22 cellular contexts compared by ENCODE assay signal in the genomic region with DNA sequence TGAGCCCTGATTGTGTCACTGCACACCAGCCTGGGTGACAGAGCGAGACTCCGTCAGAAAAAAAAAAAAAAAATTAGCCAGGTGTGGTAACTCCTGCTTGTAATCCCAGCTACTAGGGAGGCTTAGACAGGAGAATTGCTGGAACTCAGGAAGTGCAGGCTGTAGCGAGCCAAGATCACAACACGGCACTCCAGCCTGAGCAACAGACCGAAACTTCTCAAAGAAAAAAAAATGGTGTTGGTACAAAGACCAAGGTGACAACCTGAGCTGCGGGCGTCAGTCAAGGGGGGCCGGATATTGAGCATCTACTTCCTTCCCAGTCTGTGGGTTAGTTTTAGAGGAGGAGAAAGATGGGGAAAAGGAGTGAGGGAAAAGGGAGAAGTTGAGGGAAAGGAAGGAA. TPM values are rescaled to one million over a fixed set of nuclear protein-coding genes. Genes with fewer than 3 reads are reported as not detected.
DNase-seq lines count a peak whose midpoint lies in the region; ATAC-seq, FAIRE-seq and TF ChIP-seq lines count a peak whose summit lies in the region.
"Had no signal": no experiment of that assay in that cellular context is flagged by ENCODE, and none has a peak within 500 bp of the region (broad histone marks: within the 10 kb centered on the region; RNA-seq: fewer than 3 reads in every experiment).

No MANE protein-coding gene starts in this region.

- intact Hi-C loops in CD8-positive, alpha-beta T cell (cut with DNase I, micrococcal nuclease), result loop anchor here in 1 of 2 experiments (10.0 kb wide), 1 partner anchor 364 kb away; no protein-coding TSS in a partner anchor
- intact Hi-C loops in spleen (cut with DNase I; ENCODE audit: low total_unique reads), result loop anchor here (5.0 kb wide), 1 partner anchor 137 kb away; no protein-coding TSS in a partner anchor
- intact Hi-C loops in kidney (cut with DNase I), result no loop called here

- H3K4me3 ChIP-seq in CD8-positive, alpha-beta T cell (ENCODE audit: low read depth, low read length), result no peak overlapping the region
- H3K4me3 ChIP-seq in mesenchymal stem cell (ENCODE audit: insufficient read depth in 1 of 2, low read depth in 1 of 2, low read length in 2 of 2), result no peak overlapping the region
- peak overlapping the region in 1 of 8 donors; percentile 5 for H3K4me3 ChIP-seq in spleen
- H3K4me3 ChIP-seq in kidney (ENCODE audit: low read length in 2 of 2), result no peak overlapping the region
- no peak overlapping the region for H3K4me3 ChIP-seq in upper lobe of left lung
- H3K4me3 ChIP-seq: coronary artery, GM23338, skin epidermis had no signal

- no peak overlapping the region for H2BK120ac ChIP-seq in mesenchymal stem cell (ENCODE audit: low read depth, low read length)

- no peaks in the 10 kb centered on the region for H3K4me1 ChIP-seq in CD8-positive, alpha-beta T cell (ENCODE audit: insufficient read depth, low read length)
- H3K4me1 ChIP-seq in mesenchymal stem cell (ENCODE audit: control insufficient read depth, insufficient read depth, low read depth, low read length) (no peaks in the 10 kb centered on the region), spleen (peaks cover 0 to 19% (median 8%) of the 10 kb centered on the region in 6 donors), kidney (ENCODE audit: control insufficient read depth in 1 of 2, insufficient read depth in 1 of 2, low read depth in 1 of 2, low read length in 2 of 2) (no peaks in the 10 kb centered on the region), upper lobe of left lung (peaks cover 0 to 4% (median 0%) of the 10 kb centered on the region in 4 donors)
- H3K4me1 ChIP-seq: foreskin keratinocyte had no signal

- peak overlapping the region in 1 of 2 experiments; percentile 75 for H2BK12ac ChIP-seq in mesenchymal stem cell (ENCODE audit: low read length in 2 of 2)

- TF ChIP-seq POLR2A in spleen (IDR thresholded peaks at IDR 0.05) (no peak), upper lobe of left lung (IDR thresholded peaks at IDR 0.05) (no peak)

- H3K4me3 Mint-ChIP-seq in CD8-positive, alpha-beta T cell, result peak overlapping the region; percentile 62
- peak overlapping the region; percentile 4 to 39 (median 34) for H3K4me3 Mint-ChIP-seq in T-cell
- H3K4me3 Mint-ChIP-seq: activated T-cell treated with anti-CD3 and anti-CD28 coated beads, Interleukin-2, amount 50 U/mL, for 24 hours; GM23338 had no signal

- ATAC-seq in CD8-positive, alpha-beta T cell, result no peak
- ATAC-seq in T-cell (replicated peaks in 1 of 4), result peak in 1 of 4 experiments; percentile 35
- ATAC-seq in HG02973 (IDR thresholded peaks at IDR 0.05; ENCODE audit: unreplicated experiment), result no peak
- no peak for ATAC-seq in upper lobe of left lung (ENCODE audit: low FRiP score in 2 of 2)
- ATAC-seq: esophagus mucosa, left colon had no signal

- no peak for FAIRE-seq in kidney (lab: Jason Lieb, UNC)
- FAIRE-seq: bronchial epithelial cell, GM12892, TTC549 had no signal

- no peak overlapping the region for H4K91ac ChIP-seq in mesenchymal stem cell (ENCODE audit: low read length)

- H3K4me1 Mint-ChIP-seq in CD8-positive, alpha-beta T cell (ENCODE audit: low read depth), result peaks cover 4% of the 10 kb centered on the region
- peaks cover 7 to 8% (median 7%) of the 10 kb centered on the region in 3 donors for H3K4me1 Mint-ChIP-seq in T-cell

- no peak overlapping the region for H2BK15ac ChIP-seq in mesenchymal stem cell (ENCODE audit: low read depth, poor library complexity, severe bottlenecking)

- no peaks in the 10 kb centered on the region for H3K79me1 ChIP-seq in mesenchymal stem cell (replicated peaks; ENCODE audit: low read length, poor library complexity, severe bottlenecking)

- H3K27ac Mint-ChIP-seq in CD8-positive, alpha-beta T cell, result peak overlapping the region; percentile 71
- H3K27ac Mint-ChIP-seq in T-cell, result peak overlapping the region in 1 of 2 donors; percentile 61
- H3K27ac Mint-ChIP-seq: activated T-cell treated with anti-CD3 and anti-CD28 coated beads, Interleukin-2, amount 50 U/mL, for 24 hours; GM23338 had no signal

- no peak for DNase-seq in CD8-positive, alpha-beta T cell
- DNase-seq in T-cell (no peak), mesenchymal stem cell (no peak), spleen (peak; percentile 32), kidney (no peak), upper lobe of left lung (no peak)
- DNase-seq: activated CD4-positive, alpha-beta T cell treated with anti-CD3 and anti-CD28 coated beads for 1 hour; activated gamma-delta T cell; activated T-cell treated with anti-CD3 and anti-CD28 coated beads, Interleukin-2, amount 50 U/mL, for 24 hours; foreskin keratinocyte; left colon; NCI-H1694; stimulated activated CD4-positive, alpha-beta T cell treated with anti-CD3 and anti-CD28 coated beads, Interleukin-1b, Interleukin-23, amount 100 ng/mL, for 48 hours; stimulated activated CD8-positive, alpha-beta memory T cell treated with anti-CD3 and anti-CD28 coated beads, Interleukin-4, amount 100 ng/mL, for 48 hours had no signal

- H3K9me3 ChIP-seq in CD8-positive, alpha-beta T cell (ENCODE audit: low read length), result no peaks in the 10 kb centered on the region
- H3K9me3 ChIP-seq in mesenchymal stem cell (ENCODE audit: control insufficient read depth, low read length) (peaks cover 1% of the 10 kb centered on the region), spleen (peaks cover 0 to 2% (median under 1%) of the 10 kb centered on the region in 8 donors), kidney (ENCODE audit: control insufficient read depth in 1 of 2, low read length in 2 of 2) (no peaks in the 10 kb centered on the region), upper lobe of left lung (no peaks in the 10 kb centered on the region)

- no peak for TF ChIP-seq CTCF in CD8-positive, alpha-beta T cell (IDR thresholded peaks at IDR 0.05)
- TF ChIP-seq CTCF in spleen (IDR thresholded peaks at IDR 0.05 in 8 of 11, conservative IDR thresholded peaks at IDR 0.05 in 3 of 11) (no peak), kidney (IDR thresholded peaks at IDR 0.05; ENCODE audit: borderline replicate concordance, extremely low read depth, insufficient read depth) (no peak), upper lobe of left lung (IDR thresholded peaks at IDR 0.05) (no peak)

- no peaks in the 10 kb centered on the region for H3K36me3 Mint-ChIP-seq in CD8-positive, alpha-beta T cell
- no peaks in the 10 kb centered on the region for H3K36me3 Mint-ChIP-seq in T-cell

- no peaks in the 10 kb centered on the region for H3K27me3 ChIP-seq in CD8-positive, alpha-beta T cell (ENCODE audit: insufficient read depth, low read length)
- H3K27me3 ChIP-seq in mesenchymal stem cell (ENCODE audit: control insufficient read depth in 1 of 2, insufficient read depth in 1 of 2, low read length in 2 of 2) (no peaks in the 10 kb centered on the region), spleen (replicated peaks in 1 of 7) (no peaks in the 10 kb centered on the region), upper lobe of left lung (no peaks in the 10 kb centered on the region)
- H3K27me3 ChIP-seq: foreskin keratinocyte had no signal

- no peak overlapping the region for H2BK5ac ChIP-seq in mesenchymal stem cell (ENCODE audit: low read depth, low read length, poor library complexity, severe bottlenecking)

- POLR2A ChIA-PET in CD8-positive, alpha-beta T cell (lab: Charles Lee), result interaction anchor here (0.7 to 2.3 kb wide), 5 partner anchors 14 to 137 kb away, joined by 3 to 12 read pairs (median 4); a partner anchor contains a TSS
- POLR2A ChIA-PET in T-cell (lab: Charles Lee), result interaction anchor here in 1 of 2 donors (0.7 to 0.8 kb wide), 2 partner anchors 48 to 143 kb away, joined by 3 to 5 read pairs; no protein-coding TSS in a partner anchor

- no peak overlapping the region for H2AK5ac ChIP-seq in mesenchymal stem cell (ENCODE audit: low read length, severe bottlenecking)

- no peak overlapping the region for H3K4me2 ChIP-seq in mesenchymal stem cell (ENCODE audit: low read length, poor library complexity, severe bottlenecking)
- H3K4me2 ChIP-seq: GM23338 had no signal

- WGBS in mesenchymal stem cell, result 95% methylated on average over 8 of the region's 8 CpGs
- 50 to 71% (median 64%) methylated on average over 7 to 8 of the region's 8 CpGs for WGBS in spleen, 5 donors
- 68 to 73% methylated on average over 8 of the region's 8 CpGs for WGBS in upper lobe of left lung, 2 donors

- no peak overlapping the region for H3K27ac ChIP-seq in CD8-positive, alpha-beta T cell (ENCODE audit: low read depth, low read length)
- no peak overlapping the region for H3K27ac ChIP-seq in mesenchymal stem cell (ENCODE audit: low read length, poor library complexity, severe bottlenecking)
- peak overlapping the region in 1 of 8 donors; percentile 13 for H3K27ac ChIP-seq in spleen
- no peak overlapping the region for H3K27ac ChIP-seq in kidney (ENCODE audit: low read depth in 2 of 2, low read length in 2 of 2)
- H3K27ac ChIP-seq in upper lobe of left lung, result no peak overlapping the region
- H3K27ac ChIP-seq: coronary artery, foreskin keratinocyte, skin epidermis had no signal

- CTCF ChIA-PET in CD8-positive, alpha-beta T cell (lab: Charles Lee), result interaction anchor here (0.6 to 7.4 kb wide), 17 partner anchors 7 to 371 kb away, joined by 3 to 121 read pairs (median 5); no protein-coding TSS in a partner anchor
- CTCF ChIA-PET in T-cell (lab: Charles Lee), result interaction anchor here (0.6 to 3.6 kb wide), 11 partner anchors 7 to 1508 kb away, joined by 3 to 40 read pairs (median 6); no protein-coding TSS in a partner anchor

- no peak overlapping the region for H3K14ac ChIP-seq in mesenchymal stem cell (ENCODE audit: low read length in 2 of 2)

- TF ChIP-seq EP300 in upper lobe of left lung (IDR thresholded peaks at IDR 0.05), result no peak

- H2AFZ ChIP-seq in mesenchymal stem cell (ENCODE audit: low read depth, low read length), result no peak overlapping the region
- H2AFZ ChIP-seq: GM23338 had no signal

- H3K9ac ChIP-seq in mesenchymal stem cell (ENCODE audit: low read length) (peak overlapping the region; percentile 72), kidney (ENCODE audit: low read length in 2 of 2) (no peak overlapping the region)

- no peaks in the 10 kb centered on the region for H3K9me3 Mint-ChIP-seq in CD8-positive, alpha-beta T cell
- H3K9me3 Mint-ChIP-seq in T-cell, result no peaks in the 10 kb centered on the region
- H3K9me3 Mint-ChIP-seq: activated T-cell treated with anti-CD3 and anti-CD28 coated beads, Interleukin-2, amount 50 U/mL, for 24 hours; GM23338 had no signal

- H3K18ac ChIP-seq in mesenchymal stem cell (ENCODE audit: low read depth in 1 of 2, low read length in 2 of 2), result no peak overlapping the region

- H3K27me3 Mint-ChIP-seq in CD8-positive, alpha-beta T cell (ENCODE audit: low read depth), result no peaks in the 10 kb centered on the region
- no peaks in the 10 kb centered on the region for H3K27me3 Mint-ChIP-seq in T-cell
- H3K27me3 Mint-ChIP-seq: activated T-cell treated with anti-CD3 and anti-CD28 coated beads, Interleukin-2, amount 50 U/mL, for 24 hours had no signal

- no peak overlapping the region for H4K8ac ChIP-seq in mesenchymal stem cell (ENCODE audit: low read length)

- no peak overlapping the region for H3K23ac ChIP-seq in mesenchymal stem cell (ENCODE audit: low read length in 2 of 2)

- no peaks in the 10 kb centered on the region for H3K36me3 ChIP-seq in CD8-positive, alpha-beta T cell (ENCODE audit: insufficient read depth, low read length)
- H3K36me3 ChIP-seq in mesenchymal stem cell (ENCODE audit: control insufficient read depth in 1 of 2, insufficient read depth in 2 of 2, low read depth in 1 of 2, low read length in 2 of 2), result peaks cover 0 to 44% of the 10 kb centered on the region in 2 experiments
- H3K36me3 ChIP-seq in spleen, result no peaks in the 10 kb centered on the region
- no peaks in the 10 kb centered on the region for H3K36me3 ChIP-seq in kidney (ENCODE audit: control insufficient read depth in 1 of 2, insufficient read depth in 2 of 2, low read length in 2 of 2)
- H3K36me3 ChIP-seq in upper lobe of left lung, result no peaks in the 10 kb centered on the region

- H3K4ac ChIP-seq in mesenchymal stem cell (ENCODE audit: low read depth in 1 of 2, low read length in 2 of 2), result no peak overlapping the region

RNA-seq across cellular contexts. Expression of a gene that starts 48.5 kb away (rescaled TPM):
- 100 to 1,000 TPM; 748 to 798 TPM for total RNA-seq in CD8-positive, alpha-beta T cell
- 1,000 to 10,000 TPM in 1 of 5 donors, 100 to 1,000 TPM in 4; 791 to 1,086 (median 843) TPM for total RNA-seq in T-cell
- 888 TPM for polyA plus RNA-seq in mesenchymal stem cell (2013, experiment 1 of 2)
- polyA plus RNA-seq in mesenchymal stem cell (2013, experiment 2 of 2), result 894 TPM
- total RNA-seq in spleen, result 1,000 to 10,000 TPM in 1 of 7 donors, 100 to 1,000 TPM in 6; 550 to 1,026 (median 678) TPM
- 100 to 1,000 TPM; 110 to 369 (median 156) TPM for polyA plus RNA-seq in spleen
- total RNA-seq in kidney, result 869 TPM
- polyA plus RNA-seq in kidney (ENCODE audit: insufficient read depth, low read depth, low replicate concordance), result 1,081 TPM
- 100 to 1,000 TPM; 261 to 942 (median 659) TPM for total RNA-seq in upper lobe of left lung
